Comparison of ENCODE assay signal across 8 cellular contexts in genomic region chr19:49766007-49766937, GRCh38. TPM values are rescaled to one million over a fixed set of nuclear protein-coding genes. Genes with fewer than 3 reads are reported as not detected.
DNase-seq lines count a peak whose midpoint lies in the region; ATAC-seq, FAIRE-seq and TF ChIP-seq lines count a peak whose summit lies in the region.

No MANE protein-coding gene starts in this region.

- H3K4me3 ChIP-seq in cardiac fibroblast (replicated peaks in 1 of 2; ENCODE audit: low read depth in 2 of 2, low read length in 2 of 2) (peak overlapping the region; percentile 13 to 47), small intestine (ENCODE audit: low read depth in 1 of 2, low read length in 2 of 2) (peak overlapping the region; percentile 78 to 79)

- DNase-seq in AG08396 (ENCODE audit: low spot score) (peak; percentile 99), NCI-H2227 treated with DMSO at 0.1 percent for 48 hours (lab: John Stamatoyannopoulos, UW) (peak; percentile 100), WTC11 (ENCODE audit: low spot score) (peak; percentile 99), cardiac fibroblast (ENCODE audit: low read depth in 2 of 2) (peak; percentile 100), iPS-NIHi7 (ENCODE audit: extremely low spot score) (peak; percentile 99), small intestine (peak; percentile 100)

- peaks cover 2 to 5% of the 10 kb centered on the region in 2 donors for H3K4me1 ChIP-seq in small intestine (ENCODE audit: control insufficient read depth in 2 of 2, insufficient read depth in 1 of 2, low read depth in 1 of 2, low read length in 1 of 2)

- H3K4me3 Mint-ChIP-seq in WTC11: peak overlapping the region; percentile 81

- TF ChIP-seq POLR2A in GM18951 (IDR thresholded peaks at IDR 0.05; ENCODE audit: extremely low read depth, insufficient read depth, insufficient read length): peak; percentile 81

- CTCF ChIA-PET in WTC11 (lab: Charles Lee): interaction anchor here (0.5 to 2.0 kb wide), 25 partner anchors 16 to 769 kb away, joined by 3 to 16 read pairs (median 4); partner anchors contain the start of genes ADM5, CPT1C, FUZ and TEAD2

- peaks cover 21% of the 10 kb centered on the region for H3K4me1 Mint-ChIP-seq in WTC11

- peak; percentile 49 for FAIRE-seq in small intestine (lab: Jason Lieb, UNC)

- in situ Hi-C loops in GM18951 (cut with MboI; ENCODE audit: low sequenced_read_pairs, unreplicated experiment): no loop called here

- no peaks in the 10 kb centered on the region for H3K36me3 ChIP-seq in small intestine (ENCODE audit: control insufficient read depth in 2 of 2, insufficient read depth in 2 of 2, low read length in 2 of 2)

- TF ChIP-seq CTCF in WTC11 (IDR thresholded peaks at IDR 0.05) (no peak), cardiac fibroblast (IDR thresholded peaks at IDR 0.05; ENCODE audit: low read depth, low read length) (no peak)

- H3K9me3 ChIP-seq in small intestine (ENCODE audit: control insufficient read depth, low read depth): no peaks in the 10 kb centered on the region

- POLR2A ChIA-PET in WTC11 (lab: Charles Lee): interaction anchor here (0.6 to 2.1 kb wide), 20 partner anchors 8 to 1213 kb away, joined by 3 to 9 read pairs (median 4); partner anchors contain the start of genes AKT1S1, FUZ, PRR12 and PTOV1

- no peaks in the 10 kb centered on the region for H3K27me3 ChIP-seq in small intestine (ENCODE audit: control insufficient read depth in 2 of 2, insufficient read depth in 2 of 2, low read length in 2 of 2)

- 1 to 2% (median 2%) methylated on average over 37 to 54 of the region's 54 CpGs for WGBS in small intestine, 3 donors

- ATAC-seq in HG03175 (IDR thresholded peaks at IDR 0.05; ENCODE audit: unreplicated experiment) (peak; percentile 94), WTC11 (peak; percentile 89)

- H3K36me3 Mint-ChIP-seq in WTC11: no peaks in the 10 kb centered on the region

- H3K27ac Mint-ChIP-seq in WTC11: peak overlapping the region; percentile 100

- H3K9me3 Mint-ChIP-seq in WTC11: no peaks in the 10 kb centered on the region

- peak overlapping the region; percentile 84 to 89 for H3K27ac ChIP-seq in small intestine (ENCODE audit: low read depth in 1 of 2, low read length in 1 of 2)

- H3K27me3 Mint-ChIP-seq in WTC11 (ENCODE audit: low read depth): no peaks in the 10 kb centered on the region; the same call in 1 of the 2 replicates

TF ChIP-seq in WTC11, 78 proteins besides CTCF, POLR2A, EP300 and RAD21:
- TF ChIP-seq RELA (CRISPR knock-in tag; IDR thresholded peaks at IDR 0.05; ENCODE audit: borderline replicate concordance) (no peak), CREM (CRISPR knock-in tag; IDR thresholded peaks at IDR 0.05) (peak; percentile 46; the same call in 1 of the 2 replicates), SOX15 (CRISPR knock-in tag; IDR thresholded peaks at IDR 0.05) (no peak), NFYB (CRISPR knock-in tag; conservative IDR thresholded peaks at IDR 0.05; ENCODE audit: low read depth) (peak; percentile 96), GABPB1 (CRISPR knock-in tag; IDR thresholded peaks at IDR 0.05) (peak; percentile 52; the same call in 1 of the 2 replicates), TEAD1 (CRISPR knock-in tag; IDR thresholded peaks at IDR 0.05) (no peak), KAT7 (CRISPR knock-in tag; IDR thresholded peaks at IDR 0.05; ENCODE audit: borderline replicate concordance) (no peak), E2F1 (CRISPR knock-in tag; IDR thresholded peaks at IDR 0.05) (no peak), ERG (CRISPR knock-in tag; IDR thresholded peaks at IDR 0.05) (no peak), SP1 (CRISPR knock-in tag; conservative IDR thresholded peaks at IDR 0.05) (peak; percentile 97), ZNF317 (CRISPR knock-in tag; IDR thresholded peaks at IDR 0.05; ENCODE audit: borderline replicate concordance, low read depth) (no peak), ATF2 (CRISPR knock-in tag; IDR thresholded peaks at IDR 0.05; ENCODE audit: borderline replicate concordance, low read depth) (no peak), ZNF138 (CRISPR knock-in tag; conservative IDR thresholded peaks at IDR 0.05) (no peak), TP53 (CRISPR knock-in tag; IDR thresholded peaks at IDR 0.05) (no peak), ATF3 (CRISPR knock-in tag; conservative IDR thresholded peaks at IDR 0.05) (no peak), FOXK1 (CRISPR knock-in tag; IDR thresholded peaks at IDR 0.05) (peak; percentile 78), EMX1 (CRISPR knock-in tag; IDR thresholded peaks at IDR 0.05) (no peak), PREB (CRISPR knock-in tag; IDR thresholded peaks at IDR 0.05; ENCODE audit: borderline replicate concordance) (no peak), NR2C2 (CRISPR knock-in tag; IDR thresholded peaks at IDR 0.05) (no peak), ZNF281 (CRISPR knock-in tag; IDR thresholded peaks at IDR 0.05) (no peak), ZNF423 (CRISPR knock-in tag; IDR thresholded peaks at IDR 0.05) (no peak)

RNA-seq across cellular contexts. Expression of gene AP2A1, which starts 0.5 kb away (rescaled TPM):
- total RNA-seq in WTC11 (2021): 119 to 127 TPM (median 120 TPM) in 3 replicates
- polyA plus RNA-seq in small intestine: 10 to 100 TPM; 34.7 to 58.1 (median 49.2) TPM

RNA-seq across cellular contexts. Expression of gene TSKS, which starts 3.2 kb away (rescaled TPM):
- total RNA-seq in WTC11 (2021): 0.30 to 0.55 TPM (median 0.48 TPM) in 3 replicates
- under 1 TPM in 2 of 3 donors, not detected in 1; 0.28 to 0.54 TPM for polyA plus RNA-seq in small intestine

RNA-seq across cellular contexts. Expression of gene FUZ, which starts 46.8 kb away (rescaled TPM):
- 35.1 to 36.3 TPM (median 35.7 TPM) in 3 replicates for total RNA-seq in WTC11 (2021)
- polyA plus RNA-seq in small intestine: 10 to 100 TPM in 1 of 3 donors, 1 to 10 TPM in 2; 4.1 to 14.9 (median 5.1) TPM

RNA-seq across cellular contexts. Expression of gene MED25, which starts 51.8 kb away (rescaled TPM):
- 80.2 to 81.2 TPM (median 81.2 TPM) in 3 replicates for total RNA-seq in WTC11 (2021)
- polyA plus RNA-seq in small intestine: 10 to 100 TPM; 26.7 to 53.9 (median 28.5) TPM

Comparison
In these comparisons a context has a peak if more than half of its experiments do, and no peak if none do; other contexts are left out.
1. Peak in every context shown above with its lines: DNase-seq, ATAC-seq, H3K4me3 ChIP-seq and H3K27ac ChIP-seq.